Comparison of ENCODE assay signal across 2 cellular contexts in genomic region chr13:68232351-68233130, GRCh38.
TF ChIP-seq lines count a peak whose summit lies in the region.

No MANE protein-coding gene starts in this region.

TF ChIP-seq in SK-N-SH, 30 proteins besides CTCF, POLR2A, EP300 and RAD21 (continued from another document):
- TF ChIP-seq RXRA (IDR thresholded peaks at IDR 0.05; ENCODE audit: borderline replicate concordance, low read depth) (no peak), TEAD4 (IDR thresholded peaks at IDR 0.05; ENCODE audit: borderline replicate concordance, insufficient read depth) (no peak)

TF ChIP-seq in WTC11, 78 proteins besides CTCF, POLR2A, EP300 and RAD21 (continued from another document):
- TF ChIP-seq, protein P1, sequence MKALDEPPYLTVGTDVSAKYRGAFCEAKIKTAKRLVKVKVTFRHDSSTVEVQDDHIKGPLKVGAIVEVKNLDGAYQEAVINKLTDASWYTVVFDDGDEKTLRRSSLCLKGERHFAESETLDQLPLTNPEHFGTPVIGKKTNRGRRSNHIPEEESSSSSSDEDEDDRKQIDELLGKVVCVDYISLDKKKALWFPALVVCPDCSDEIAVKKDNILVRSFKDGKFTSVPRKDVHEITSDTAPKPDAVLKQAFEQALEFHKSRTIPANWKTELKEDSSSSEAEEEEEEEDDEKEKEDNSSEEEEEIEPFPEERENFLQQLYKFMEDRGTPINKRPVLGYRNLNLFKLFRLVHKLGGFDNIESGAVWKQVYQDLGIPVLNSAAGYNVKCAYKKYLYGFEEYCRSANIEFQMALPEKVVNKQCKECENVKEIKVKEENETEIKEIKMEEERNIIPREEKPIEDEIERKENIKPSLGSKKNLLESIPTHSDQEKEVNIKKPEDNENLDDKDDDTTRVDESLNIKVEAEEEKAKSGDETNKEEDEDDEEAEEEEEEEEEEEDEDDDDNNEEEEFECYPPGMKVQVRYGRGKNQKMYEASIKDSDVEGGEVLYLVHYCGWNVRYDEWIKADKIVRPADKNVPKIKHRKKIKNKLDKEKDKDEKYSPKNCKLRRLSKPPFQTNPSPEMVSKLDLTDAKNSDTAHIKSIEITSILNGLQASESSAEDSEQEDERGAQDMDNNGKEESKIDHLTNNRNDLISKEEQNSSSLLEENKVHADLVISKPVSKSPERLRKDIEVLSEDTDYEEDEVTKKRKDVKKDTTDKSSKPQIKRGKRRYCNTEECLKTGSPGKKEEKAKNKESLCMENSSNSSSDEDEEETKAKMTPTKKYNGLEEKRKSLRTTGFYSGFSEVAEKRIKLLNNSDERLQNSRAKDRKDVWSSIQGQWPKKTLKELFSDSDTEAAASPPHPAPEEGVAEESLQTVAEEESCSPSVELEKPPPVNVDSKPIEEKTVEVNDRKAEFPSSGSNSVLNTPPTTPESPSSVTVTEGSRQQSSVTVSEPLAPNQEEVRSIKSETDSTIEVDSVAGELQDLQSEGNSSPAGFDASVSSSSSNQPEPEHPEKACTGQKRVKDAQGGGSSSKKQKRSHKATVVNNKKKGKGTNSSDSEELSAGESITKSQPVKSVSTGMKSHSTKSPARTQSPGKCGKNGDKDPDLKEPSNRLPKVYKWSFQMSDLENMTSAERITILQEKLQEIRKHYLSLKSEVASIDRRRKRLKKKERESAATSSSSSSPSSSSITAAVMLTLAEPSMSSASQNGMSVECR (CRISPR knock-in tag; IDR thresholded peaks at IDR 0.05; ENCODE audit: borderline replicate concordance) = no peak
- TF ChIP-seq ZBTB21 (CRISPR knock-in tag; IDR thresholded peaks at IDR 0.05; ENCODE audit: borderline replicate concordance) = no peak
- TF ChIP-seq ZNF232 (CRISPR knock-in tag; IDR thresholded peaks at IDR 0.05) = no peak
- no peak for TF ChIP-seq AFF4 (CRISPR knock-in tag; IDR thresholded peaks at IDR 0.05; ENCODE audit: borderline replicate concordance)
- TF ChIP-seq, protein P2, sequence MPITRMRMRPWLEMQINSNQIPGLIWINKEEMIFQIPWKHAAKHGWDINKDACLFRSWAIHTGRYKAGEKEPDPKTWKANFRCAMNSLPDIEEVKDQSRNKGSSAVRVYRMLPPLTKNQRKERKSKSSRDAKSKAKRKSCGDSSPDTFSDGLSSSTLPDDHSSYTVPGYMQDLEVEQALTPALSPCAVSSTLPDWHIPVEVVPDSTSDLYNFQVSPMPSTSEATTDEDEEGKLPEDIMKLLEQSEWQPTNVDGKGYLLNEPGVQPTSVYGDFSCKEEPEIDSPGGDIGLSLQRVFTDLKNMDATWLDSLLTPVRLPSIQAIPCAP (CRISPR knock-in tag; IDR thresholded peaks at IDR 0.05) = no peak
- no peak for TF ChIP-seq ZNF512 (CRISPR knock-in tag; IDR thresholded peaks at IDR 0.05; ENCODE audit: borderline replicate concordance)
